13 cellular contexts compared by ENCODE assay signal in the genomic region with DNA sequence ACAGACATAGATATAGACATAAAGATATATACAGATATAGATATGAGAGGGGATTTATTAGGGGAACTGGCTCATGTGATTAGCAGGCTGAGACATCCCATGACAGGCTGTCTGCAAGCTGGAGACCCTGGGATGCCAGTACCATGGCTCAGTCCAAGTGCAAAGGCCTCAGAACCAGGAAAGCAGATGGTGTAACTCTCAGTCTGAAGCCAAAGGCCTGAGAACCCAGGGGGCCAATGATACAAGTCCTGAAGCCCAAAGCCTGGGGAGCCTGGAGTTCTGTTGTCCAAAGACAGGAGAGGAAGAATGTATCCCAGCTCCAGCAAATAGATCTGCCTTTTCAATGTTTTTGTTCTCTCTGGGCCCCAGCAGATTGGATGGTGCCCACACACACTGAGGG. TPM values are rescaled to one million over a fixed set of nuclear protein-coding genes. Genes with fewer than 3 reads are reported as not detected.
DNase-seq lines count a peak whose midpoint lies in the region; ATAC-seq and TF ChIP-seq lines count a peak whose summit lies in the region.
"Had no signal": no experiment of that assay in that cellular context is flagged by ENCODE, and none has a peak within 500 bp of the region (broad histone marks: within the 10 kb centered on the region; RNA-seq: fewer than 3 reads in every experiment).

No MANE protein-coding gene starts in this region.

- CTCF ChIA-PET in CD8-positive, alpha-beta T cell (lab: Charles Lee) = interaction anchor here (0.8 kb wide), 1 partner anchor 21 kb away, joined by 3 read pairs; no protein-coding TSS in a partner anchor

- H3K36me3 Mint-ChIP-seq in CD8-positive, alpha-beta T cell = peaks cover 21% of the 10 kb centered on the region

- H3K4me3 ChIP-seq in CD8-positive, alpha-beta T cell (ENCODE audit: low read depth, low read length) = no peak overlapping the region
- H3K4me3 ChIP-seq in RWPE2 (ENCODE audit: severe bottlenecking) = no peak overlapping the region
- H3K4me3 ChIP-seq in fibroblast of the aortic adventitia (ENCODE audit: low read depth, low read length) = no peak overlapping the region
- no peak overlapping the region for H3K4me3 ChIP-seq in psoas muscle
- H3K4me3 ChIP-seq: testis had no signal

- intact Hi-C loops in CD8-positive, alpha-beta T cell (cut with DNase I, micrococcal nuclease) = loop anchor here (5.0 to 10.0 kb wide), 3 partner anchors 67 to 790 kb away; no protein-coding TSS in a partner anchor
- intact Hi-C loops in psoas muscle (cut with DNase I) = loop anchor here in 1 of 2 donors (5.0 kb wide), 1 partner anchor 48 kb away; no protein-coding TSS in a partner anchor

- H3K27ac ChIP-seq in CD8-positive, alpha-beta T cell (ENCODE audit: low read depth, low read length) = no peak overlapping the region
- H3K27ac ChIP-seq in RWPE2 (ENCODE audit: poor library complexity, severe bottlenecking) (peak overlapping the region; percentile 57), psoas muscle (peak overlapping the region; percentile 30)
- H3K27ac ChIP-seq: testis had no signal

- H3K4me1 Mint-ChIP-seq in CD8-positive, alpha-beta T cell (ENCODE audit: low read depth) = peaks cover 88% of the 10 kb centered on the region

- H3K27ac Mint-ChIP-seq in CD8-positive, alpha-beta T cell = peak overlapping the region; percentile 67

- POLR2A ChIA-PET in CD8-positive, alpha-beta T cell (lab: Charles Lee) = no interaction called here

- DNase-seq in CD8-positive, alpha-beta T cell = no peak
- DNase-seq in RWPE2 (ENCODE audit: low spot score) = no peak
- peak; percentile 35 for DNase-seq in fibroblast of the aortic adventitia (ENCODE audit: low read depth)
- no peak for DNase-seq in psoas muscle
- DNase-seq in dedifferentiated amniotic fluid mesenchymal stem cell (ENCODE audit: extremely low spot score) = no peak
- no peak for DNase-seq in GM20000 (ENCODE audit: low spot score)
- DNase-seq: activated CD4-positive, alpha-beta T cell treated with anti-CD3 and anti-CD28 coated beads, Interleukin-2, amount 50 U/mL, for 48 hours; NCI-H1048; NCI-H2171 treated with DMSO at 0.1 percent for 48 hours; testis had no signal

- ATAC-seq in CD8-positive, alpha-beta T cell = no peak
- ATAC-seq in RWPE2 (ENCODE audit: low read depth) = no peak
- ATAC-seq in psoas muscle = no peak
- no peak for ATAC-seq in GM18858 (IDR thresholded peaks at IDR 0.05; ENCODE audit: unreplicated experiment)

- no peaks in the 10 kb centered on the region for H3K36me3 ChIP-seq in CD8-positive, alpha-beta T cell (ENCODE audit: insufficient read depth, low read length)
- peaks cover 10% of the 10 kb centered on the region for H3K36me3 ChIP-seq in RWPE2 (ENCODE audit: low read depth)
- no peaks in the 10 kb centered on the region for H3K36me3 ChIP-seq in psoas muscle (ENCODE audit: insufficient read depth in 1 of 2, low read depth in 1 of 2)

- no peak for TF ChIP-seq CTCF in CD8-positive, alpha-beta T cell (IDR thresholded peaks at IDR 0.05)
- TF ChIP-seq CTCF in RWPE2 (IDR thresholded peaks at IDR 0.05; ENCODE audit: poor library complexity, severe bottlenecking) = no peak
- no peak for TF ChIP-seq CTCF in fibroblast of the aortic adventitia (IDR thresholded peaks at IDR 0.05; ENCODE audit: insufficient read depth, low read length)
- TF ChIP-seq CTCF in psoas muscle (IDR thresholded peaks at IDR 0.05) = no peak
- no peak for TF ChIP-seq CTCF in GM20000 (IDR thresholded peaks at IDR 0.05; ENCODE audit: extremely low read depth, missing control alignments)

- H3K27me3 Mint-ChIP-seq in CD8-positive, alpha-beta T cell (ENCODE audit: low read depth) = no peaks in the 10 kb centered on the region

- no peak overlapping the region for H3K4me3 Mint-ChIP-seq in CD8-positive, alpha-beta T cell

- H3K9me3 ChIP-seq in CD8-positive, alpha-beta T cell (ENCODE audit: low read length) = no peaks in the 10 kb centered on the region
- no peaks in the 10 kb centered on the region for H3K9me3 ChIP-seq in RWPE2 (ENCODE audit: severe bottlenecking)
- H3K9me3 ChIP-seq in psoas muscle = no peaks in the 10 kb centered on the region
- H3K9me3 ChIP-seq: testis had no signal

- no peaks in the 10 kb centered on the region for H3K9me3 Mint-ChIP-seq in CD8-positive, alpha-beta T cell

- no peaks in the 10 kb centered on the region for H3K27me3 ChIP-seq in CD8-positive, alpha-beta T cell (ENCODE audit: insufficient read depth, low read length)
- H3K27me3 ChIP-seq in RWPE2 (ENCODE audit: insufficient read depth, poor library complexity, severe bottlenecking) (no peaks in the 10 kb centered on the region), psoas muscle (ENCODE audit: insufficient read depth in 3 of 3, low read length in 2 of 3) (no peaks in the 10 kb centered on the region)
- H3K27me3 ChIP-seq: testis had no signal

- peaks cover 81% of the 10 kb centered on the region for H3K4me1 ChIP-seq in CD8-positive, alpha-beta T cell (ENCODE audit: insufficient read depth, low read length)
- H3K4me1 ChIP-seq in RWPE2 (ENCODE audit: insufficient read depth, poor library complexity, severe bottlenecking) (peaks cover 30% of the 10 kb centered on the region), psoas muscle (peaks cover 88% of the 10 kb centered on the region)

RNA-seq across cellular contexts. Expression of a gene that starts 5.5 kb away (rescaled TPM):
- 10 to 100 TPM; 47.4 to 51.5 TPM for total RNA-seq in CD8-positive, alpha-beta T cell
- 187 and 585 TPM in 2 replicates for total RNA-seq in fibroblast of the aortic adventitia (ENCODE audit: low replicate concordance)
- 100 to 1,000 TPM; 129 to 165 (median 142) TPM for total RNA-seq in psoas muscle
- 100 to 1,000 TPM in 1 of 3 donors, 10 to 100 TPM in 2; 63.3 to 131 (median 75.2) TPM for polyA plus RNA-seq in psoas muscle

RNA-seq across cellular contexts. Expression of a gene that starts 21.1 kb away (rescaled TPM):
- not detected for total RNA-seq in CD8-positive, alpha-beta T cell
- total RNA-seq in fibroblast of the aortic adventitia (ENCODE audit: low replicate concordance) (not detected in 2 replicates), psoas muscle (not detected)
- polyA plus RNA-seq in psoas muscle = not detected
- total RNA-seq: frontal cortex, SK-MEL-5 had no signal

RNA-seq across cellular contexts. Expression of a gene that starts 52.7 kb away (rescaled TPM):
- total RNA-seq in CD8-positive, alpha-beta T cell = 10 to 100 TPM; 46.5 to 46.8 TPM
- total RNA-seq in fibroblast of the aortic adventitia (ENCODE audit: low replicate concordance) (54.1 and 77.6 TPM in 2 replicates), psoas muscle (100 to 1,000 TPM in 1 of 4 donors, 10 to 100 TPM in 3; 82.9 to 101 (median 90.2) TPM)
- 100 to 1,000 TPM; 118 to 134 (median 122) TPM for polyA plus RNA-seq in psoas muscle
